13 cellular contexts compared by ENCODE assay signal in the genomic region with DNA sequence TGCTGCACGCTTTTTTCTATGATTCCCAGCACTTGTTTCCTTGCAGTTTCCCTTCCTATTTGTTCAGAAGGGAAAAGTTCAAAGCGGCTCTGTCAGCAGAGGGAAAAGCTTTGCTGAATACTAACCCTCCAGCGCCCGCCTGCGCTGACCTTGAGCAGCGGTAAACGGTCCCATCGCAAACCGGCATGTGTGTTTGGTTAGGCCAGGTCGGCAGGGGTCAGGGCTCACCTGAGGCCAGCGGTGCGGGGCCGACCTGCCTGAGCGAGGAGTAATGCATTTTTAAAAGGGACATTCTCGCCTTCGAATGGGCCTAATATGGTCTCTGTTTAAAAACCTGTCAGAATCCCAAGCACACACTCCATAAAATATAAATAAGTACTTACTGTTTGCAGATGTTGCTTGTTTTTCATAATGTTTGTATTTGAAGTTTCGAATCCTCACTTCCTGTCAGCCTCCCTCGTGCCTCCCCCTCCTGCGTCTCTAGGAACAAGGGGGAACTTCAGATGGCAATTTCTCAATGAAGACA.
DNase-seq lines count a peak whose midpoint lies in the region; ATAC-seq, FAIRE-seq and TF ChIP-seq lines count a peak whose summit lies in the region.
"Had no signal": no experiment of that assay in that cellular context is flagged by ENCODE, and none has a peak within 500 bp of the region (broad histone marks: within the 10 kb centered on the region; RNA-seq: fewer than 3 reads in every experiment).

No MANE protein-coding gene starts in this region.

- H3K27ac ChIP-seq in WERI-Rb-1: peak overlapping the region; percentile 86
- peak overlapping the region; percentile 97 for H3K27ac ChIP-seq in HepG2 (ENCODE audit: extremely low read length, insufficient read depth, low read length)
- H3K27ac ChIP-seq: vagina had no signal

- TF ChIP-seq EP300 in HepG2 (IDR thresholded peaks at IDR 0.05; ENCODE audit: low read depth in 2 of 2, low read length in 2 of 2) (peak; percentile 97 to 98), HepG2 (CRISPR knock-in tag; IDR thresholded peaks at IDR 0.05; ENCODE audit: borderline replicate concordance) (peak; percentile 97)

- CTCF ChIA-PET in HepG2 (lab: Yijun Ruan, JAX; ENCODE audit: low intra/inter-chr PET ratio, low total read pairs): interaction anchor here (1.5 kb wide), 1 partner anchor 17 kb away, joined by 5 read pairs; no protein-coding TSS in a partner anchor

- peak overlapping the region; percentile 79 for H3K9ac ChIP-seq in HepG2 (ENCODE audit: insufficient read depth, low read depth, low read length)

- H3K9me3 ChIP-seq in WERI-Rb-1 (ENCODE audit: severe bottlenecking) (no peaks in the 10 kb centered on the region), HepG2 (ENCODE audit: low read length) (no peaks in the 10 kb centered on the region)
- H3K9me3 ChIP-seq: vagina had no signal

- peak; percentile 72 for FAIRE-seq in HepG2 (lab: Jason Lieb, UNC)
- FAIRE-seq in GM19239 (lab: Jason Lieb, UNC): no peak
- FAIRE-seq: endothelial cell of umbilical vein had no signal

- no peaks in the 10 kb centered on the region for H3K27me3 ChIP-seq in WERI-Rb-1 (ENCODE audit: insufficient read depth, low read depth, severe bottlenecking)
- no peaks in the 10 kb centered on the region for H3K27me3 ChIP-seq in HepG2 (ENCODE audit: control insufficient read depth in 1 of 2, insufficient read depth in 2 of 2, low read length in 2 of 2)
- H3K27me3 ChIP-seq: vagina had no signal

- intact Hi-C loops in HepG2 (cut with micrococcal nuclease; ENCODE audit: unreplicated experiment): loop anchor here (1.0 to 10.0 kb wide), 10 partner anchors 11 to 632 kb away; no protein-coding TSS in a partner anchor

- H3K4me1 ChIP-seq in HepG2 (ENCODE audit: insufficient read depth, low read length): peaks cover 98% of the 10 kb centered on the region
- H3K4me1 ChIP-seq: vagina had no signal

- POLR2A ChIA-PET in HepG2 (lab: Yijun Ruan, JAX): interaction anchor here (0.7 to 4.6 kb wide), 17 partner anchors 10 to 961 kb away, joined by 3 to 155 read pairs (median 3); a partner anchor contains a TSS

- H4K20me1 ChIP-seq in HepG2 (ENCODE audit: insufficient read depth, low read length): no peaks in the 10 kb centered on the region

- 0% methylated on average over 19 of the region's 19 CpGs for WGBS in HepG2 (ENCODE audit: low lambda C conversion rate)

- no peak overlapping the region for H2AFZ ChIP-seq in HepG2 (ENCODE audit: low read length)

- BruUV-seq in HepG2 (replicated peaks; lab: Mats Ljungman, UMichigan): no TSS peak

- peak; percentile 9 for DNase-seq in AG10803 (ENCODE audit: low read depth)
- peak; percentile 59 for DNase-seq in HuH-7.5 (ENCODE audit: low spot score)
- DNase-seq in WERI-Rb-1: peak; percentile 69
- DNase-seq in HepG2 (ENCODE audit: low spot score): peak; percentile 99
- no peak for DNase-seq in GM19239 (ENCODE audit: insufficient read length, low spot score)
- DNase-seq in activated CD4-positive, CD25-positive, alpha-beta regulatory T cell treated with anti-CD3 and anti-CD28 coated beads, Interleukin-2, amount 50 U/mL, for 72 hours: no peak
- no peak for DNase-seq in SKM-1 (lab: John Stamatoyannopoulos, UW; ENCODE audit: unreplicated experiment)
- DNase-seq: MM.1S, RPMI8226 had no signal

- peak overlapping the region; percentile 43 for H3K4me3 ChIP-seq in AG10803 (ENCODE audit: low read length)
- H3K4me3 ChIP-seq in WERI-Rb-1 (ENCODE audit: low read depth, low read length): peak overlapping the region; percentile 30
- H3K4me3 ChIP-seq in HepG2 (replicated peaks in 1 of 3; ENCODE audit: insufficient read depth in 1 of 3, low read depth in 2 of 3, low read length in 3 of 3): peak overlapping the region; percentile 40 to 56 (median 47); a peak in 4 of 6 replicates
- H3K4me3 ChIP-seq: vagina had no signal

- TF ChIP-seq CTCF in AG10803 (conservative IDR thresholded peaks at IDR 0.05; ENCODE audit: low read length): peak; percentile 16; the same call in 1 of the 2 replicates
- 0 out of 2 replicates have a peak, but pooled peaks have one; percentile 29 for TF ChIP-seq CTCF in WERI-Rb-1 (IDR thresholded peaks at IDR 0.05; ENCODE audit: low read depth, low read length)
- peak; percentile 94 for TF ChIP-seq CTCF in HepG2 (CRISPR knock-in tag; IDR thresholded peaks at IDR 0.05)

- in situ Hi-C loops in HepG2 (cut with HindIII; ENCODE audit: extremely low pct_ligation_motif_present, low pct_unique_long_range_greater_than_20kb): loop anchor here (5.0 to 25.0 kb wide), 2 partner anchors 94 to 414 kb away; no protein-coding TSS in a partner anchor

- H3K36me3 ChIP-seq in WERI-Rb-1: no peaks in the 10 kb centered on the region
- H3K36me3 ChIP-seq in HepG2 (replicated peaks in 1 of 2; ENCODE audit: control insufficient read depth in 1 of 2, insufficient read depth in 2 of 2, low read length in 2 of 2): no peaks in the 10 kb centered on the region
- H3K36me3 ChIP-seq: vagina had no signal

- H3K4me2 ChIP-seq in HepG2 (ENCODE audit: low read depth, low read length): peak overlapping the region; percentile 90

- H3K79me2 ChIP-seq in HepG2 (ENCODE audit: insufficient read depth, low read length): no peaks in the 10 kb centered on the region

- ATAC-seq in HepG2 (peak; percentile 88), HG02623 (IDR thresholded peaks at IDR 0.05; ENCODE audit: unreplicated experiment) (no peak)
- ATAC-seq: HCT116 had no signal

- TF ChIP-seq RAD21 in HepG2 (CRISPR knock-in tag; IDR thresholded peaks at IDR 0.05): peak; percentile 96

- no peak for TF ChIP-seq POLR2A in HepG2 (IDR thresholded peaks at IDR 0.05; ENCODE audit: insufficient read depth in 1 of 2, low read depth in 2 of 2, low read length in 2 of 2)

TF ChIP-seq in HepG2, 621 proteins besides CTCF, POLR2A, EP300 and RAD21 (continues in another document):
- peak; percentile 87 for TF ChIP-seq GATAD2A (CRISPR knock-in tag; IDR thresholded peaks at IDR 0.05)
- peak; percentile 92 for TF ChIP-seq MTF2 (CRISPR knock-in tag; IDR thresholded peaks at IDR 0.05; ENCODE audit: borderline replicate concordance)
- TF ChIP-seq, protein P1, sequence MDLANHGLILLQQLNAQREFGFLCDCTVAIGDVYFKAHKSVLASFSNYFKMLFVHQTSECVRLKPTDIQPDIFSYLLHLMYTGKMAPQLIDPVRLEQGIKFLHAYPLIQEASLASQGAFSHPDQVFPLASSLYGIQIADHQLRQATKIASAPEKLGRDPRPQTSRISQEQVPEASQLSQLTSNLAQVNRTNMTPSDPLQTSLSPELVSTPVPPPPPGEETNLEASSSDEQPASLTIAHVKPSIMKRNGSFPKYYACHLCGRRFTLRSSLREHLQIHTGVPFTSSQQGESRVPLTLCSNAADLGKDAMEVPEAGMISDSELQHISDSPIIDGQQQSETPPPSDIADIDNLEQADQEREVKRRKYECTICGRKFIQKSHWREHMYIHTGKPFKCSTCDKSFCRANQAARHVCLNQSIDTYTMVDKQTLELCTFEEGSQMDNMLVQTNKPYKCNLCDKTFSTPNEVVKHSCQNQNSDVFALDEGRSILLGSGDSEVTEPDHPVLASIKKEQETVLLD (CRISPR knock-in tag; IDR thresholded peaks at IDR 0.05; ENCODE audit: low read depth): no peak; the same call in 1 of the 2 replicates
- TF ChIP-seq ZNF446 (CRISPR knock-in tag; IDR thresholded peaks at IDR 0.05): no peak; the same call in 1 of the 2 replicates
- TF ChIP-seq, protein P2, sequence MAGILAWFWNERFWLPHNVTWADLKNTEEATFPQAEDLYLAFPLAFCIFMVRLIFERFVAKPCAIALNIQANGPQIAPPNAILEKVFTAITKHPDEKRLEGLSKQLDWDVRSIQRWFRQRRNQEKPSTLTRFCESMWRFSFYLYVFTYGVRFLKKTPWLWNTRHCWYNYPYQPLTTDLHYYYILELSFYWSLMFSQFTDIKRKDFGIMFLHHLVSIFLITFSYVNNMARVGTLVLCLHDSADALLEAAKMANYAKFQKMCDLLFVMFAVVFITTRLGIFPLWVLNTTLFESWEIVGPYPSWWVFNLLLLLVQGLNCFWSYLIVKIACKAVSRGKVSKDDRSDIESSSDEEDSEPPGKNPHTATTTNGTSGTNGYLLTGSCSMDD (CRISPR knock-in tag; IDR thresholded peaks at IDR 0.05): no peak
- peak; percentile 94 for TF ChIP-seq ZNF747 (CRISPR knock-in tag; IDR thresholded peaks at IDR 0.05; ENCODE audit: borderline replicate concordance)
- TF ChIP-seq TBP (CRISPR knock-in tag; IDR thresholded peaks at IDR 0.05): 0 out of 2 replicates have a peak, but pooled peaks have one; percentile 84
- peak; percentile 90 for TF ChIP-seq HNRNPLL (IDR thresholded peaks at IDR 0.05; ENCODE audit: low read depth, low read length, poor library complexity, severe bottlenecking)
- TF ChIP-seq ZNF605 (CRISPR knock-in tag; IDR thresholded peaks at IDR 0.05): peak; percentile 94
- peak; percentile 97 for TF ChIP-seq ZBTB38 (CRISPR knock-in tag; IDR thresholded peaks at IDR 0.05)
- TF ChIP-seq NR1H2 (CRISPR knock-in tag; IDR thresholded peaks at IDR 0.05; ENCODE audit: borderline replicate concordance, low read depth): no peak
- TF ChIP-seq ZZZ3 (CRISPR knock-in tag; IDR thresholded peaks at IDR 0.05; ENCODE audit: borderline replicate concordance): peak; percentile 57; the same call in 1 of the 2 replicates
- 0 out of 2 replicates have a peak, but pooled peaks have one; percentile 32 for TF ChIP-seq ZNF20 (CRISPR knock-in tag; IDR thresholded peaks at IDR 0.05)
- TF ChIP-seq ARNT (IDR thresholded peaks at IDR 0.05): no peak
- TF ChIP-seq KDM4B (CRISPR knock-in tag; IDR thresholded peaks at IDR 0.05): peak; percentile 80; the same call in 1 of the 2 replicates
- TF ChIP-seq ZNF460 (CRISPR knock-in tag; IDR thresholded peaks at IDR 0.05; ENCODE audit: borderline replicate concordance): no peak
- TF ChIP-seq HNRNPL (IDR thresholded peaks at IDR 0.05; ENCODE audit: low read depth, low read length): 0 out of 2 replicates have a peak, but pooled peaks have one; percentile 26
- peak; percentile 92 for TF ChIP-seq ZNF614 (CRISPR knock-in tag; IDR thresholded peaks at IDR 0.05; ENCODE audit: borderline replicate concordance)

Comparison
In these comparisons a context has a peak if more than half of its experiments do, and no peak if none do; other contexts are left out.
1. DNase-seq: peak in AG10803 (single experiment), HuH-7.5 (single experiment), WERI-Rb-1 (single experiment) and HepG2 (single experiment); none in GM19239 (single experiment), activated CD4-positive, CD25-positive, alpha-beta regulatory T cell treated with anti-CD3 and anti-CD28 coated beads, Interleukin-2, amount 50 U/mL, for 72 hours (single experiment) and SKM-1 (single experiment).
2. CTCF ChIP-seq: peak in every context shown above with its lines; median percentile 94 in HepG2; 29 in WERI-Rb-1; 16 in AG10803.
3. Peak in every context shown above with its lines, with median percentiles within 50 percentile points of each other: H3K4me3 ChIP-seq.